In genomic region chr11:122115520-122116343, GRCh38 we compare ENCODE assay signal across 2 cellular contexts.
TF ChIP-seq lines count a peak whose summit lies in the region.

BLID (minus strand) TSS chr11:122116215; CDS start chr11:122115922, 293 bp downstream.

TF ChIP-seq in H1, 55 proteins besides CTCF, POLR2A, EP300 and RAD21 (continued from another document):
- TF ChIP-seq YY1 (IDR thresholded peaks at IDR 0.05; ENCODE audit: low read depth, low read length) (no peak), CREB1 (IDR thresholded peaks at IDR 0.05) (no peak), CBX5 (IDR thresholded peaks at IDR 0.05; ENCODE audit: low read depth, low read length) (no peak), SIRT6 (IDR thresholded peaks at IDR 0.05; ENCODE audit: low read length) (no peak), SAP30 (IDR thresholded peaks at IDR 0.05; ENCODE audit: insufficient read depth, insufficient replicate concordance, low read length) (no peak), FOSL1 (IDR thresholded peaks at IDR 0.05; ENCODE audit: insufficient read depth, low read depth, low read length) (no peak), TAF7 (optimal IDR thresholded peaks at IDR 0.05; ENCODE audit: borderline replicate concordance, low read depth, low read length) (no peak)
- TF ChIP-seq, protein P1, sequence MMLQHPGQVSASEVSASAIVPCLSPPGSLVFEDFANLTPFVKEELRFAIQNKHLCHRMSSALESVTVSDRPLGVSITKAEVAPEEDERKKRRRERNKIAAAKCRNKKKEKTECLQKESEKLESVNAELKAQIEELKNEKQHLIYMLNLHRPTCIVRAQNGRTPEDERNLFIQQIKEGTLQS (IDR thresholded peaks at IDR 0.05; ENCODE audit: insufficient read depth, low read depth, low read length), result no peak

TF ChIP-seq in neural cell, 6 proteins besides CTCF, POLR2A, EP300 and RAD21 (continued from another document):
- TF ChIP-seq MXI1 (conservative IDR thresholded peaks at IDR 0.05; ENCODE audit: poor library complexity, severe bottlenecking) (no peak), EZH2 (IDR thresholded peaks at IDR 0.05; ENCODE audit: borderline replicate concordance, insufficient read depth, low read length, poor library complexity, severe bottlenecking) (no peak), REST (IDR thresholded peaks at IDR 0.05; ENCODE audit: borderline replicate concordance) (no peak), TAF1 (IDR thresholded peaks at IDR 0.05; ENCODE audit: low read depth) (no peak)
